In the genomic region with DNA sequence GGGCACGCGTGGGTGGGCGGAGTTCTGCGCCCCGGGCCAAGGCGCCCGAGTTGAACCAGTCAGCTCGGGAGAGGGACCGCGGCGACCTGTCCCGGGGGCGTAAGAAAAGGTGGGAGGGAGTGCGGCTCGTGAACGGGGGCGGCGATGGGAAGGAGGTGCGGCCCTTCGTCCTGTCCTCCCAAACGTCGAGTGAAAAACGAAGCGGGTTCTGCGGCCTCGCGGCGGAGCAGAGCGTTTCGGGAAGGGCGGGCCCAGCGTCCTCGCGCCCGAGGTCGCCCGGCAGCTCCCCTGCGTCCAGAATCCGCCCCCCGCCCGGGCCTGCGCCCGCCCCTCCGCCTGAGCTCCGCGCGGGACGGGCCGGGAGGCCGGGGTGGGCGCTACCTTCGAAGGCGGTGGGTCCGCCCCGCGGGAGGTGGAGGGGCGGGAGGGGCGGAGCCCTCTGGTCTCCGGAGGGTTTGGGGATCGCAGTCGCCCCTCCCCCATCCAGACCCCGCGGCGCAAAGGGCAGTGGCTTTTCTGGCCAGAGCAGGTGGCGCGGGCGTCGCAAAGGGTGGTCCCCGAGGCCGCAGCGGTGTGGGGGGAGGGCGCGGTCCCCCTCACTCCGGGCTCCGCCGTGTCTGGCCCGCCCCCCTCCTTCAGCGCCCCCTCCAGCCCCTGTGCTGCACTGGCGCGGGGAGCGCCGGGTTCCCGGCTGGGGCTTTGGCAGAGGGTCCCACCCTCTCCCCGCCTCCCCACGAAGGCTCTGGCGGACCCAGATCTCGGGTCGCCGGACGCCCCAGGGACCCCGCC, we compare ENCODE assay signal across 6 cellular contexts. TPM values are rescaled to one million over a fixed set of nuclear protein-coding genes. Genes with fewer than 3 reads are reported as not detected.
DNase-seq lines count a peak whose midpoint lies in the region; ATAC-seq and TF ChIP-seq lines count a peak whose summit lies in the region.

No MANE protein-coding gene starts in this region.

- intact Hi-C loops in psoas muscle (cut with DNase I) = no loop called here

- no peaks in the 10 kb centered on the region for H3K36me3 ChIP-seq in psoas muscle (ENCODE audit: insufficient read depth in 1 of 2, low read depth in 1 of 2)

- H3K27me3 ChIP-seq in psoas muscle (ENCODE audit: insufficient read depth in 3 of 3, low read length in 2 of 3) (peaks cover 0 to 31% (median 19%) of the 10 kb centered on the region in 3 donors), foreskin keratinocyte (peaks cover 41% of the 10 kb centered on the region)

- peak overlapping the region; percentile 52 for H3K4me3 ChIP-seq in AG10803 (ENCODE audit: low read length)
- peak overlapping the region; percentile 80 for H3K4me3 ChIP-seq in coronary artery
- H3K4me3 ChIP-seq in psoas muscle = peak overlapping the region; percentile 62

- no peak for TF ChIP-seq CTCF in AG10803 (conservative IDR thresholded peaks at IDR 0.05; ENCODE audit: low read length)
- TF ChIP-seq CTCF in coronary artery (IDR thresholded peaks at IDR 0.05) = no peak
- TF ChIP-seq CTCF in psoas muscle (IDR thresholded peaks at IDR 0.05) = no peak
- TF ChIP-seq CTCF in foreskin keratinocyte (conservative IDR thresholded peaks at IDR 0.05) = no peak

- H3K4me1 ChIP-seq in psoas muscle (peaks cover 13% of the 10 kb centered on the region), foreskin keratinocyte (no peaks in the 10 kb centered on the region)

- DNase-seq in AG10803 (ENCODE audit: low read depth) (no peak), NCI-H82 (lab: John Stamatoyannopoulos, UW) (peak; percentile 87), coronary artery (ENCODE audit: low spot score) (no peak), psoas muscle (peak; percentile 31 to 65), SW480 (ENCODE audit: low spot score) (no peak), foreskin keratinocyte (no peak)

- WGBS in psoas muscle, 3 donors = 0 to 1% (median 1%) methylated on average over 57 to 91 of the region's 91 CpGs

- peak overlapping the region in 1 of 2 donors; percentile 32 for H3K27ac ChIP-seq in coronary artery
- H3K27ac ChIP-seq in psoas muscle = no peak overlapping the region
- no peak overlapping the region for H3K27ac ChIP-seq in foreskin keratinocyte

- ATAC-seq in psoas muscle = peak in 1 of 4 donors; percentile 8
- no peak for ATAC-seq in foreskin keratinocyte

- H3K9me3 ChIP-seq in psoas muscle = no peaks in the 10 kb centered on the region

RNA-seq across cellular contexts. Expression of gene STMN3, which starts 0.8 kb away (rescaled TPM):
- total RNA-seq in psoas muscle (1 to 10 TPM; 2.4 to 3.1 (median 2.7) TPM), foreskin keratinocyte (2.0 and 9.6 TPM in 2 replicates)
- polyA plus RNA-seq in psoas muscle (1 to 10 TPM; 1.0 to 2.7 (median 1.2) TPM), foreskin keratinocyte (2.4 and 11.2 TPM in 2 replicates)

RNA-seq across cellular contexts. Expression of gene RTEL1, which starts 5.7 kb away (rescaled TPM):
- total RNA-seq in psoas muscle = 10 to 100 TPM in 2 of 4 donors, 1 to 10 TPM in 2; 9.2 to 17.5 (median 10.9) TPM
- polyA plus RNA-seq in psoas muscle = 1 to 10 TPM; 5.2 to 7.3 (median 7.1) TPM
- total RNA-seq in foreskin keratinocyte = 17.6 and 20.7 TPM in 2 replicates
- polyA plus RNA-seq in foreskin keratinocyte = 14.2 and 15.5 TPM in 2 replicates

RNA-seq across cellular contexts. Expression of gene GMEB2, which starts 25.5 kb away (rescaled TPM):
- total RNA-seq in psoas muscle (10 to 100 TPM in 1 of 4 donors, 1 to 10 TPM in 3; 5.4 to 10.1 (median 7.8) TPM), foreskin keratinocyte (10.3 and 11.2 TPM in 2 replicates)
- polyA plus RNA-seq in psoas muscle (1 to 10 TPM; 6.9 to 8.7 (median 8.5) TPM), foreskin keratinocyte (6.9 and 7.2 TPM in 2 replicates)

RNA-seq across cellular contexts. Expression of gene TNFRSF6B, which starts 44.1 kb away (rescaled TPM):
- 1 to 10 TPM in 3 of 4 donors, not detected in 1; 1.3 to 2.2 (median 1.6) TPM for total RNA-seq in psoas muscle
- 10 to 100 TPM in 1 of 3 donors, 1 to 10 TPM in 1, under 1 TPM in 1; 0.56 to 16.1 (median 6.1) TPM for polyA plus RNA-seq in psoas muscle
- total RNA-seq in foreskin keratinocyte = 189 and 224 TPM in 2 replicates
- polyA plus RNA-seq in foreskin keratinocyte = 245 and 287 TPM in 2 replicates

RNA-seq across cellular contexts. Expression of gene ARFRP1, which starts 55.4 kb away (rescaled TPM):
- total RNA-seq in psoas muscle = 10 to 100 TPM; 22.9 to 38.9 (median 32.6) TPM
- polyA plus RNA-seq in psoas muscle = 10 to 100 TPM; 31.7 to 74.0 (median 32.4) TPM
- total RNA-seq in foreskin keratinocyte = 32.3 and 39.2 TPM in 2 replicates
- 43.5 and 49.0 TPM in 2 replicates for polyA plus RNA-seq in foreskin keratinocyte

Comparison
In these comparisons a context has a peak if more than half of its experiments do, and no peak if none do; other contexts are left out.
1. DNase-seq: peak in NCI-H82 (single experiment) and psoas muscle (2 of 2); none in AG10803 (single experiment), coronary artery (single experiment), SW480 (single experiment) and foreskin keratinocyte (0 of 2).
2. Peak in every context shown above with its lines, with median percentiles within 50 percentile points of each other: H3K4me3 ChIP-seq.